Comparison of ENCODE assay signal across 17 cellular contexts in the genomic region with DNA sequence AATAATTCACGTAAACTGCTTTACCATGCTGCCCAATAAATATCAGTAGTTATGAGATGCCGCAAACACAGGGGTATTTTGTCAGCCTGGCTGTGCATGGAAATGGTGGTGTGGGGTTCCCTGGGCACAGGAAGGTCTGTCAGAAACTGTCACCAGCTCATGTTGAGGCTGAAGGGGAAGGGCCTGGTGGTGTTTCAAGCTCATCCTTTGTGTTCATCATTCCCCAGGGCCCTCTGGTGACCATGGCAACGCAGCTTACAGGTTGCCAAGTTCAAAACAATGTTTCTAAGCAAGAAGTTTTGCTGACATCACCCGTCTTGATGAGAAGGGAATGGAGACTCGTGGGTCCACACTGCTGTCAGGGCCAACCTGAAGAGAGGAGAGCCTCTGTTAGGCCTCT.
DNase-seq lines count a peak whose midpoint lies in the region; ATAC-seq and TF ChIP-seq lines count a peak whose summit lies in the region.
"Had no signal": no experiment of that assay in that cellular context is flagged by ENCODE, and none has a peak within 500 bp of the region (broad histone marks: within the 10 kb centered on the region; RNA-seq: fewer than 3 reads in every experiment).

No MANE protein-coding gene starts in this region.

- no peaks in the 10 kb centered on the region for H3K27me3 ChIP-seq in right atrium auricular region
- H3K27me3 ChIP-seq in esophagus squamous epithelium, result no peaks in the 10 kb centered on the region

- H3K4me3 ChIP-seq in right atrium auricular region, result no peak overlapping the region
- H3K4me3 ChIP-seq in esophagus squamous epithelium, result no peak overlapping the region
- H3K4me3 ChIP-seq: GM23248 had no signal

- TF ChIP-seq CTCF in right atrium auricular region (IDR thresholded peaks at IDR 0.05) (no peak), esophagus squamous epithelium (IDR thresholded peaks at IDR 0.05) (no peak)

- 71 to 77% methylated on average over 5 of the region's 5 CpGs for WGBS in esophagus squamous epithelium, 2 donors

- intact Hi-C loops in Right ventricle myocardium inferior (cut with DNase I), result no loop called here
- intact Hi-C loops in esophagus squamous epithelium (cut with DNase I), result no loop called here

- H3K9me3 ChIP-seq in right atrium auricular region (no peaks in the 10 kb centered on the region), esophagus squamous epithelium (no peaks in the 10 kb centered on the region)

- H3K4me1 ChIP-seq in right atrium auricular region (no peaks in the 10 kb centered on the region), esophagus squamous epithelium (no peaks in the 10 kb centered on the region)

- peak; percentile 32 for DNase-seq in right atrium auricular region (ENCODE audit: low spot score)
- no peak for DNase-seq in Right ventricle myocardium inferior (ENCODE audit: missing footprints)
- DNase-seq in NCI-H69 (lab: John Stamatoyannopoulos, UW), result peak; percentile 54
- DNase-seq in left kidney (ENCODE audit: low read depth, low spot score), result peak; percentile 57
- no peak for DNase-seq in esophagus squamous epithelium (lab: John Stamatoyannopoulos, UW)
- DNase-seq in stimulated activated naive CD8-positive, alpha-beta T cell treated with anti-CD3 and anti-CD28 coated beads, Interleukin-15, Interleukin-2, amounts not matched to agents 100 U/mL and 50 U/mL, for 24 hours, result no peak
- DNase-seq: CD4-positive, CD25-positive, alpha-beta regulatory T cell; DND-41; GDM1; GM23248; NCI-H1092; NCI-H187 treated with DMSO at 0.1 percent for 48 hours; NCI-H524; NK-92 treated with Interleukin-12 subunit alpha and Interleukin-12 subunit beta, amount 100 ng/mL, for 24 hours had no signal

- no peak for TF ChIP-seq POLR2A in esophagus squamous epithelium (IDR thresholded peaks at IDR 0.05)

- H3K27ac ChIP-seq in right atrium auricular region (no peak overlapping the region), esophagus squamous epithelium (no peak overlapping the region)
- H3K27ac ChIP-seq: GM23248, RWPE1 had no signal

- ATAC-seq in Right ventricle myocardium inferior (no peak), HG03045 (IDR thresholded peaks at IDR 0.05; ENCODE audit: unreplicated experiment) (no peak), HG03354 (IDR thresholded peaks at IDR 0.05; ENCODE audit: poor library complexity, severe bottlenecking, unreplicated experiment) (no peak)
- no peak for ATAC-seq in stimulated activated naive CD8-positive, alpha-beta T cell treated with anti-CD3 and anti-CD28 coated beads, Interleukin-15, Interleukin-2, amounts not matched to agents 100 U/mL and 50 U/mL, for 24 hours

- H3K36me3 ChIP-seq in right atrium auricular region (no peaks in the 10 kb centered on the region), esophagus squamous epithelium (no peaks in the 10 kb centered on the region)

Comparison
In these comparisons a context has a peak if more than half of its experiments do, and no peak if none do; other contexts are left out.
1. DNase-seq: peak in right atrium auricular region (single experiment), NCI-H69 (single experiment) and left kidney (single experiment); none in Right ventricle myocardium inferior (single experiment), esophagus squamous epithelium (single experiment) and stimulated activated naive CD8-positive, alpha-beta T cell treated with anti-CD3 and anti-CD28 coated beads, Interleukin-15, Interleukin-2, amounts not matched to agents 100 U/mL and 50 U/mL, for 24 hours (single experiment).